In the genomic region with DNA sequence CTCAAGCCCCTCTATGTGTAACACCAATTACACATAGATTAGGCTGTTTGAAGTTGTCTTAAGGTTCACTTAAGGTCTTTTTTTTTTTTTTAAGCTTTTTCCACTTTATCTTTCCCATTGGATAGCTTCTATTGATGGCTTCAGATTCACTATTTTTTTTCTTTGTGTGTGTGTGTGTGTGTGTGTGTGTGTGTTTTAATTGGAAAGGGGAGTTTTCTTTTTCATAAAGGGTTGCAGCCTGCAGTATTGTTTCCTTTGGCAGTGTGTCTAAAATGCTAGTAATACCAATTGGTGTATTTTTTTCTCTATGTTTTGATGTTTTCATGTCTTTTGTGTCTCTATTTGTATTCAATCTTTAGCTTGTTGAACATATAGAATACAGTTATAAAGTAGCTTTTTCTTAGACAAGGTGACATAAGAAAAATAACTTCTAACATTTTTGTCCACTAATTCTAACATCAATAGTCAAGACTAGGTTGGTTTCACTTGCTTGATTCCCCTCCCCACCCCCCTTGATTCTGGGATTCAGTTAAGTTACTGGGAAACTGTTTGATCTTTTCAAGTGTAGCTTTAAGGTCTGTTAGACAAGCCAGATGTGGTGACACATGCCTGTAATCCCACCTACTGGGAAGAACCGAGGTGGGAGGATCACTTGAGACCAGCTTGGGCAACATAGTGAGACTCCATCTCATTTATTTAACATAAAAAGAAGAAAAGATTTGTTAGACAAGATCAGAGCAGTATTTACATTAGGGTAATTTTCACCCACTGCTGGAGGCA, we compare ENCODE assay signal across 9 cellular contexts. TPM values are rescaled to one million over a fixed set of nuclear protein-coding genes. Genes with fewer than 3 reads are reported as not detected.
DNase-seq lines count a peak whose midpoint lies in the region; ATAC-seq and TF ChIP-seq lines count a peak whose summit lies in the region.
"Had no signal": no experiment of that assay in that cellular context is flagged by ENCODE, and none has a peak within 500 bp of the region (broad histone marks: within the 10 kb centered on the region; RNA-seq: fewer than 3 reads in every experiment).

No MANE protein-coding gene starts in this region.

- POLR2A ChIA-PET in activated CD8-positive, alpha-beta T cell treated with anti-CD3 and anti-CD28 coated beads for 36 hours (lab: Charles Lee) = interaction anchor here (0.9 to 1.1 kb wide), 2 partner anchors 8 to 21 kb away, joined by 3 read pairs; partner anchors contain the start of gene PRRC2C

- intact Hi-C loops in activated naive CD4-positive, alpha-beta T cell treated with anti-CD3 and anti-CD28 coated beads for 36 hours (cut with micrococcal nuclease) = no loop called here
- intact Hi-C loops in activated CD8-positive, alpha-beta T cell treated with anti-CD3 and anti-CD28 coated beads for 36 hours (cut with micrococcal nuclease) = no loop called here

- peak overlapping the region; percentile 58 for H3K27ac Mint-ChIP-seq in activated naive CD4-positive, alpha-beta T cell treated with anti-CD3 and anti-CD28 coated beads for 36 hours
- peak overlapping the region; percentile 62 for H3K27ac Mint-ChIP-seq in activated CD8-positive, alpha-beta T cell treated with anti-CD3 and anti-CD28 coated beads for 36 hours

- H3K27me3 Mint-ChIP-seq in activated naive CD4-positive, alpha-beta T cell treated with anti-CD3 and anti-CD28 coated beads for 36 hours (ENCODE audit: low read depth) = no peaks in the 10 kb centered on the region
- H3K27me3 Mint-ChIP-seq in activated CD8-positive, alpha-beta T cell treated with anti-CD3 and anti-CD28 coated beads for 36 hours = no peaks in the 10 kb centered on the region

- H3K9me3 Mint-ChIP-seq in activated naive CD4-positive, alpha-beta T cell treated with anti-CD3 and anti-CD28 coated beads for 36 hours = peaks cover 2% of the 10 kb centered on the region
- H3K9me3 Mint-ChIP-seq in activated CD8-positive, alpha-beta T cell treated with anti-CD3 and anti-CD28 coated beads for 36 hours = peaks cover 4% of the 10 kb centered on the region

- no peak for DNase-seq in activated naive CD4-positive, alpha-beta T cell treated with anti-CD3 and anti-CD28 coated beads for 36 hours
- no peak for DNase-seq in activated naive CD4-positive, alpha-beta T cell treated with anti-CD3 and anti-CD28 coated beads, Interleukin-2, amount 50 U/mL, for 16 hours
- no peak for DNase-seq in activated CD8-positive, alpha-beta T cell treated with anti-CD3 and anti-CD28 coated beads for 36 hours
- DNase-seq in fibroblast of peridontal ligament (ENCODE audit: extremely low read depth) = peak; percentile 27
- peak; percentile 33 for DNase-seq in smooth muscle cell of the brain vasculature (ENCODE audit: low read depth, low spot score)
- DNase-seq in DMS79 (lab: John Stamatoyannopoulos, UW) = no peak
- no peak for DNase-seq in NCI-H1694 treated with DMSO at 0.1 percent for 48 hours (lab: John Stamatoyannopoulos, UW)
- DNase-seq in GDM1 (lab: John Stamatoyannopoulos, UW) = no peak
- DNase-seq: effector CD8-positive, alpha-beta T cell had no signal

- TF ChIP-seq CTCF in activated CD8-positive, alpha-beta T cell treated with anti-CD3 and anti-CD28 coated beads for 36 hours (IDR thresholded peaks at IDR 0.05) = no peak

- H3K4me3 Mint-ChIP-seq in activated naive CD4-positive, alpha-beta T cell treated with anti-CD3 and anti-CD28 coated beads for 36 hours = no peak overlapping the region
- no peak overlapping the region for H3K4me3 Mint-ChIP-seq in activated CD8-positive, alpha-beta T cell treated with anti-CD3 and anti-CD28 coated beads for 36 hours

- CTCF ChIA-PET in activated naive CD4-positive, alpha-beta T cell treated with anti-CD3 and anti-CD28 coated beads for 36 hours (lab: Charles Lee) = interaction anchor here (1.9 kb wide), 1 partner anchor 22 kb away, joined by 10 read pairs; the partner anchor contains the start of gene PRRC2C
- CTCF ChIA-PET in activated CD8-positive, alpha-beta T cell treated with anti-CD3 and anti-CD28 coated beads for 36 hours (lab: Charles Lee) = interaction anchor here (1.0 to 4.2 kb wide), 2 partner anchors 10 to 21 kb away, joined by 3 to 23 read pairs; partner anchors contain the start of gene PRRC2C

- H3K36me3 Mint-ChIP-seq in activated naive CD4-positive, alpha-beta T cell treated with anti-CD3 and anti-CD28 coated beads for 36 hours (ENCODE audit: low read depth) = peaks cover 18% of the 10 kb centered on the region
- peaks cover 40% of the 10 kb centered on the region for H3K36me3 Mint-ChIP-seq in activated CD8-positive, alpha-beta T cell treated with anti-CD3 and anti-CD28 coated beads for 36 hours (ENCODE audit: low read depth)

- H3K4me1 Mint-ChIP-seq in activated naive CD4-positive, alpha-beta T cell treated with anti-CD3 and anti-CD28 coated beads for 36 hours (ENCODE audit: low read depth) = peaks cover 94% of the 10 kb centered on the region
- peaks cover 91% of the 10 kb centered on the region for H3K4me1 Mint-ChIP-seq in activated CD8-positive, alpha-beta T cell treated with anti-CD3 and anti-CD28 coated beads for 36 hours (ENCODE audit: low read depth)

- ATAC-seq in activated CD8-positive, alpha-beta T cell treated with anti-CD3 and anti-CD28 coated beads for 36 hours = peak; percentile 34

RNA-seq across cellular contexts. Expression of gene PRRC2C, which starts 21.4 kb away (rescaled TPM):
- 100 to 1,000 TPM; 199 to 206 TPM for total RNA-seq in activated naive CD4-positive, alpha-beta T cell treated with anti-CD3 and anti-CD28 coated beads for 36 hours
- total RNA-seq in activated CD8-positive, alpha-beta T cell treated with anti-CD3 and anti-CD28 coated beads for 36 hours = 100 to 1,000 TPM; 229 to 238 TPM

Comparison
In these comparisons a context has a peak if more than half of its experiments do, and no peak if none do; other contexts are left out.
1. DNase-seq: peak in fibroblast of peridontal ligament (single experiment) and smooth muscle cell of the brain vasculature (single experiment); none in activated naive CD4-positive, alpha-beta T cell treated with anti-CD3 and anti-CD28 coated beads for 36 hours (single experiment), activated naive CD4-positive, alpha-beta T cell treated with anti-CD3 and anti-CD28 coated beads, Interleukin-2, amount 50 U/mL, for 16 hours (single experiment), activated CD8-positive, alpha-beta T cell treated with anti-CD3 and anti-CD28 coated beads for 36 hours (single experiment), DMS79 (single experiment), NCI-H1694 treated with DMSO at 0.1 percent for 48 hours (single experiment) and GDM1 (single experiment).